17 cellular contexts compared by ENCODE assay signal in genomic region chr7:2716488-2716887, GRCh38. TPM values are rescaled to one million over a fixed set of nuclear protein-coding genes. Genes with fewer than 3 reads are reported as not detected.
DNase-seq lines count a peak whose midpoint lies in the region; ATAC-seq and TF ChIP-seq lines count a peak whose summit lies in the region.
"Had no signal": no experiment of that assay in that cellular context is flagged by ENCODE, and none has a peak within 500 bp of the region (broad histone marks: within the 10 kb centered on the region; RNA-seq: fewer than 3 reads in every experiment).

No MANE protein-coding gene starts in this region.

- peaks cover 84% of the 10 kb centered on the region for H3K4me1 Mint-ChIP-seq in activated CD4-positive, alpha-beta T cell treated with anti-CD3 and anti-CD28 coated beads, Interleukin-2, amount 10 ng/mL, durations not matched to agents 7 days and 5 days
- H3K4me1 Mint-ChIP-seq in IgD-negative memory B cell = peaks cover 27 to 54% (median 47%) of the 10 kb centered on the region in 3 donors
- peaks cover 41% of the 10 kb centered on the region for H3K4me1 Mint-ChIP-seq in central memory CD8-positive, alpha-beta T cell

- CTCF ChIA-PET in activated CD4-positive, alpha-beta T cell treated with anti-CD3 and anti-CD28 coated beads, Interleukin-2, amount 10 ng/mL, durations not matched to agents 7 days and 5 days (lab: Charles Lee) = interaction anchor here (0.6 to 4.4 kb wide), 6 partner anchors 9 to 49 kb away, joined by 3 to 21 read pairs (median 3); no protein-coding TSS in a partner anchor
- CTCF ChIA-PET in HEK293T (lab: Yijun Ruan, JAX) = interaction anchor here (0.9 kb wide), 1 partner anchor 149 kb away, joined by 3 read pairs; no protein-coding TSS in a partner anchor

- no peak for TF ChIP-seq POLR2A in sigmoid colon (IDR thresholded peaks at IDR 0.05)

- peak overlapping the region; percentile 86 for H3K27ac Mint-ChIP-seq in activated CD4-positive, alpha-beta T cell treated with anti-CD3 and anti-CD28 coated beads, Interleukin-2, amount 10 ng/mL, durations not matched to agents 7 days and 5 days
- H3K27ac Mint-ChIP-seq in IgD-negative memory B cell = peak overlapping the region; percentile 53 to 96 (median 77)
- H3K27ac Mint-ChIP-seq in central memory CD8-positive, alpha-beta T cell (ENCODE audit: low read depth) = peak overlapping the region; percentile 75

- ATAC-seq in central memory CD8-positive, alpha-beta T cell (replicated peaks; ENCODE audit: extremely low read depth, poor library complexity, severe bottlenecking) = no peak
- ATAC-seq in GM19328 (IDR thresholded peaks at IDR 0.05; ENCODE audit: unreplicated experiment) = no peak
- ATAC-seq: A549, esophagus mucosa, HCT116 had no signal

- intact Hi-C loops in sigmoid colon (cut with DNase I) = no loop called here

- H3K4me3 Mint-ChIP-seq in activated CD4-positive, alpha-beta T cell treated with anti-CD3 and anti-CD28 coated beads, Interleukin-2, amount 10 ng/mL, durations not matched to agents 7 days and 5 days = no peak overlapping the region
- peak overlapping the region in 2 of 4 donors; percentile 41 to 72 for H3K4me3 Mint-ChIP-seq in IgD-negative memory B cell
- H3K4me3 Mint-ChIP-seq in central memory CD8-positive, alpha-beta T cell = no peak overlapping the region

- H3K9me3 ChIP-seq in sigmoid colon = no peaks in the 10 kb centered on the region
- H3K9me3 ChIP-seq: A549, Caco-2, colonic mucosa, upper lobe of left lung had no signal

- no peak for DNase-seq in activated CD4-positive, alpha-beta T cell treated with anti-CD3 and anti-CD28 coated beads, Interleukin-2, amount 10 ng/mL, durations not matched to agents 7 days and 5 days
- DNase-seq in activated CD4-positive, alpha-beta T cell treated with anti-CD3 and anti-CD28 coated beads for 4 hours = no peak
- no peak for DNase-seq in central memory CD8-positive, alpha-beta T cell (ENCODE audit: low spot score in 2 of 2)
- no peak for DNase-seq in sigmoid colon
- DNase-seq in HEK293T (ENCODE audit: extremely low spot score) = no peak
- no peak for DNase-seq in NCI-H69 (lab: John Stamatoyannopoulos, UW)
- DNase-seq: activated CD4-positive, CD25-positive, alpha-beta regulatory T cell; colonic mucosa; NCI-H2081 treated with DMSO at 0.1 percent for 48 hours; NCI-H748 treated with DMSO at 0.1 percent for 48 hours had no signal

- 90 to 93% methylated on average over 11 of the region's 11 CpGs for WGBS in sigmoid colon, 2 donors

- peaks cover 0 to 25% (median 23%) of the 10 kb centered on the region in 4 donors for H3K4me1 ChIP-seq in sigmoid colon
- H3K4me1 ChIP-seq: A549, Caco-2 had no signal

- peak overlapping the region in 3 of 4 donors; percentile 48 to 66 (median 62) for H3K27ac ChIP-seq in sigmoid colon
- H3K27ac ChIP-seq: A549 had no signal

- peaks cover 0 to 11% (median 5%) of the 10 kb centered on the region in 4 donors for H3K36me3 ChIP-seq in sigmoid colon
- H3K36me3 ChIP-seq: colonic mucosa had no signal

- POLR2A ChIA-PET in activated CD4-positive, alpha-beta T cell treated with anti-CD3 and anti-CD28 coated beads, Interleukin-2, amount 10 ng/mL, durations not matched to agents 7 days and 5 days (lab: Charles Lee) = interaction anchor here (1.4 kb wide), 1 partner anchor 18 kb away, joined by 3 read pairs; no protein-coding TSS in a partner anchor
- POLR2A ChIA-PET in HEK293T (lab: Yijun Ruan, JAX) = no interaction called here

- H3K36me3 Mint-ChIP-seq in activated CD4-positive, alpha-beta T cell treated with anti-CD3 and anti-CD28 coated beads, Interleukin-2, amount 10 ng/mL, durations not matched to agents 7 days and 5 days (ENCODE audit: low read depth) = peaks cover 4% of the 10 kb centered on the region
- H3K36me3 Mint-ChIP-seq in IgD-negative memory B cell = peaks cover 1% of the 10 kb centered on the region
- peaks cover 10% of the 10 kb centered on the region for H3K36me3 Mint-ChIP-seq in central memory CD8-positive, alpha-beta T cell (ENCODE audit: insufficient read depth)

- H3K4me3 ChIP-seq in sigmoid colon = no peak overlapping the region
- H3K4me3 ChIP-seq: A549, colonic mucosa had no signal

- H3K27me3 ChIP-seq in sigmoid colon = no peaks in the 10 kb centered on the region
- H3K27me3 ChIP-seq: colonic mucosa, upper lobe of left lung had no signal

- H3K9me3 Mint-ChIP-seq in activated CD4-positive, alpha-beta T cell treated with anti-CD3 and anti-CD28 coated beads, Interleukin-2, amount 10 ng/mL, durations not matched to agents 7 days and 5 days = no peaks in the 10 kb centered on the region
- H3K9me3 Mint-ChIP-seq in IgD-negative memory B cell = no peaks in the 10 kb centered on the region
- no peaks in the 10 kb centered on the region for H3K9me3 Mint-ChIP-seq in central memory CD8-positive, alpha-beta T cell

- no peak for TF ChIP-seq EP300 in sigmoid colon (IDR thresholded peaks at IDR 0.05)

- peaks cover 7% of the 10 kb centered on the region for H3K27me3 Mint-ChIP-seq in activated CD4-positive, alpha-beta T cell treated with anti-CD3 and anti-CD28 coated beads, Interleukin-2, amount 10 ng/mL, durations not matched to agents 7 days and 5 days
- no peaks in the 10 kb centered on the region for H3K27me3 Mint-ChIP-seq in IgD-negative memory B cell
- no peaks in the 10 kb centered on the region for H3K27me3 Mint-ChIP-seq in central memory CD8-positive, alpha-beta T cell

- no peak for TF ChIP-seq CTCF in sigmoid colon (IDR thresholded peaks at IDR 0.05)

TF ChIP-seq in HEK293T, 16 proteins besides CTCF, POLR2A, EP300 and RAD21:
- TF ChIP-seq ARNT (IDR thresholded peaks at IDR 0.05) (no peak), LEF1 (IDR thresholded peaks at IDR 0.05; ENCODE audit: borderline replicate concordance) (no peak), FOXA1 (IDR thresholded peaks at IDR 0.05) (no peak), SUZ12 (IDR thresholded peaks at IDR 0.05) (no peak), FOXK2 (IDR thresholded peaks at IDR 0.05) (no peak), SP1 (IDR thresholded peaks at IDR 0.05) (no peak), ELF4 (IDR thresholded peaks at IDR 0.05) (no peak), FOXM1 (IDR thresholded peaks at IDR 0.05; ENCODE audit: borderline replicate concordance) (no peak), HDGF (IDR thresholded peaks at IDR 0.05; ENCODE audit: borderline replicate concordance) (no peak), BHLHE40 (IDR thresholded peaks at IDR 0.05; ENCODE audit: borderline replicate concordance) (no peak), NFRKB (IDR thresholded peaks at IDR 0.05) (no peak), L3MBTL2 (conservative IDR thresholded peaks at IDR 0.05) (no peak), PKNOX1 (IDR thresholded peaks at IDR 0.05) (no peak), CTBP1 (IDR thresholded peaks at IDR 0.05; ENCODE audit: borderline replicate concordance) (no peak), TARDBP (IDR thresholded peaks at IDR 0.05) (no peak), ZNF384 (IDR thresholded peaks at IDR 0.05) (no peak)

RNA-seq across cellular contexts. Expression of gene AMZ1, which starts 28.5 kb away (rescaled TPM):
- total RNA-seq in activated CD4-positive, alpha-beta T cell treated with anti-CD3 and anti-CD28 coated beads, Interleukin-2, amount 10 ng/mL, durations not matched to agents 7 days and 5 days = under 1 TPM; 0.05 to 0.08 TPM
- polyA plus RNA-seq in IgD-negative memory B cell = 1.9 TPM
- total RNA-seq in sigmoid colon = 1 to 10 TPM in 1 of 4 donors, under 1 TPM in 1, not detected in 2; 0.41 to 1.4 TPM
- under 1 TPM in 2 of 3 donors, not detected in 1; under 0.01 to 0.16 TPM for polyA plus RNA-seq in sigmoid colon
